14 cellular contexts compared by ENCODE assay signal in genomic region chr15:82103500-82103899, GRCh38. TPM values are rescaled to one million over a fixed set of nuclear protein-coding genes. Genes with fewer than 3 reads are reported as not detected.
DNase-seq lines count a peak whose midpoint lies in the region; ATAC-seq, FAIRE-seq and TF ChIP-seq lines count a peak whose summit lies in the region.
"Had no signal": no experiment of that assay in that cellular context is flagged by ENCODE, and none has a peak within 500 bp of the region (broad histone marks: within the 10 kb centered on the region; RNA-seq: fewer than 3 reads in every experiment).

No MANE protein-coding gene starts in this region.

- WGBS in GM12878 (ENCODE audit: insufficient coverage, insufficient replicate concordance, low lambda C conversion rate, missing lambda C conversion rate) = 32% methylated on average over 6 of the region's 6 CpGs

- no peaks in the 10 kb centered on the region for H3K79me2 ChIP-seq in GM12878 (ENCODE audit: control insufficient read depth, insufficient read depth, low read length)

- TF ChIP-seq EP300 in GM12878 (IDR thresholded peaks at IDR 0.05; ENCODE audit: borderline replicate concordance in 1 of 2, control insufficient read depth in 1 of 2, low read depth in 2 of 2, low read length in 2 of 2) = no peak

- no peaks in the 10 kb centered on the region for H3K36me3 Mint-ChIP-seq in osteocyte (ENCODE audit: unreplicated experiment)
- H3K36me3 Mint-ChIP-seq in CD8-positive, alpha-beta memory T cell = no peaks in the 10 kb centered on the region

- H3K27ac Mint-ChIP-seq in osteocyte (ENCODE audit: unreplicated experiment) = no peak overlapping the region
- no peak overlapping the region for H3K27ac Mint-ChIP-seq in CD8-positive, alpha-beta memory T cell

- CTCF ChIA-PET in GM12878 (lab: Yijun Ruan, JAX) = no interaction called here
- CTCF ChIA-PET in CD8-positive, alpha-beta memory T cell (lab: Charles Lee) = interaction anchor here (0.9 kb wide), 1 partner anchor 93 kb away, joined by 3 read pairs; no protein-coding TSS in a partner anchor

- H3K27me3 Mint-ChIP-seq in osteocyte (ENCODE audit: unreplicated experiment) = no peaks in the 10 kb centered on the region
- H3K27me3 Mint-ChIP-seq in CD8-positive, alpha-beta memory T cell = peaks cover 7 to 23% of the 10 kb centered on the region in 2 donors

- 0 out of 2 replicates have a peak, but pooled peaks have one; percentile 7 for TF ChIP-seq RAD21 in GM12878 (IDR thresholded peaks at IDR 0.05; ENCODE audit: insufficient read depth, low read depth, low read length)

- H2AFZ ChIP-seq in GM12878 (ENCODE audit: control insufficient read depth, low read depth, low read length) = no peak overlapping the region

- no peak overlapping the region for H3K9ac ChIP-seq in GM12878 (ENCODE audit: control insufficient read depth, insufficient read depth, low read length)

- no peak overlapping the region for H3K4me3 ChIP-seq in MG63
- no peak overlapping the region for H3K4me3 ChIP-seq in GM12878
- H3K4me3 ChIP-seq in CD8-positive, alpha-beta memory T cell (ENCODE audit: low read length) = no peak overlapping the region
- H3K4me3 ChIP-seq: prostate gland, tibial artery had no signal

- ATAC-seq in GM12878 = no peak
- no peak for ATAC-seq in left lobe of liver
- ATAC-seq: left colon had no signal

- SMC1A ChIA-PET in GM12878 (lab: Charles Lee; ENCODE audit: uncharacterized antibody, unreplicated experiment) = no interaction called here

- POLR2A ChIA-PET in GM12878 (lab: Charles Lee) = no interaction called here
- POLR2A ChIA-PET in CD8-positive, alpha-beta memory T cell (lab: Charles Lee) = no interaction called here

- peak; percentile 31 for DNase-seq in activated effector memory CD4-positive, alpha-beta T cell treated with anti-CD3 and anti-CD28 coated beads, Interleukin-2, amount 50 U/mL, for 16 hours
- no peak for DNase-seq in activated effector memory CD4-positive, alpha-beta T cell treated with Interleukin-2 at 50 U/mL for 16 hours
- peak; percentile 15 for DNase-seq in MG63
- DNase-seq in GM12878 (ENCODE audit: low read depth, low spot score) = no peak
- DNase-seq in osteocyte (ENCODE audit: extremely low spot score, unreplicated experiment) = no peak
- DNase-seq in globus pallidus (ENCODE audit: low spot score) = no peak
- no peak for DNase-seq in left lobe of liver (ENCODE audit: low spot score)
- DNase-seq in CD8-positive, alpha-beta memory T cell = no peak
- DNase-seq: activated naive CD4-positive, alpha-beta T cell treated with Interleukin-2 at 50 U/mL for 16 hours; EL; left colon; NCI-H187 treated with DMSO at 0.1 percent for 48 hours; tibial artery had no signal

- no peaks in the 10 kb centered on the region for H3K36me3 ChIP-seq in MG63
- no peaks in the 10 kb centered on the region for H3K36me3 ChIP-seq in GM12878 (ENCODE audit: control insufficient read depth in 2 of 2, insufficient read depth in 2 of 2, low read length in 1 of 2)
- no peaks in the 10 kb centered on the region for H3K36me3 ChIP-seq in CD8-positive, alpha-beta memory T cell (ENCODE audit: insufficient read depth, low read length)
- H3K36me3 ChIP-seq: prostate gland, tibial artery had no signal

- H3K4me2 ChIP-seq in GM12878 (ENCODE audit: control insufficient read depth, insufficient read depth) = no peak overlapping the region

- H4K20me1 ChIP-seq in GM12878 (ENCODE audit: control insufficient read depth, insufficient read depth) = no peaks in the 10 kb centered on the region

- in situ Hi-C loops in GM12878 (cut with MboI) = loop anchor here (5.0 kb wide), 1 partner anchor 94 kb away; no protein-coding TSS in a partner anchor

- no peak for FAIRE-seq in GM12878 (lab: Jason Lieb, UNC)

- RAD21 ChIA-PET in GM12878 (lab: Charles Lee; ENCODE audit: unreplicated experiment) = no interaction called here

- BruUV-seq in GM12878 (replicated peaks; lab: Mats Ljungman, UMichigan) = no TSS peak

- H3K4me1 Mint-ChIP-seq in osteocyte (ENCODE audit: unreplicated experiment) = peaks cover 34% of the 10 kb centered on the region
- no peaks in the 10 kb centered on the region for H3K4me1 Mint-ChIP-seq in CD8-positive, alpha-beta memory T cell

- H3K4me3 Mint-ChIP-seq in osteocyte (ENCODE audit: unreplicated experiment) = no peak overlapping the region
- H3K4me3 Mint-ChIP-seq in CD8-positive, alpha-beta memory T cell = no peak overlapping the region

- H3K4me1 ChIP-seq in GM12878 (ENCODE audit: control insufficient read depth, insufficient read depth, low read length) = no peaks in the 10 kb centered on the region
- H3K4me1 ChIP-seq in CD8-positive, alpha-beta memory T cell (ENCODE audit: insufficient read depth, low read length) = no peaks in the 10 kb centered on the region
- H3K4me1 ChIP-seq: prostate gland, tibial artery had no signal

- H3K9me3 ChIP-seq in MG63 = no peaks in the 10 kb centered on the region
- no peaks in the 10 kb centered on the region for H3K9me3 ChIP-seq in GM12878 (replicated peaks; ENCODE audit: control insufficient read depth, insufficient read depth, low read length)
- H3K9me3 ChIP-seq in CD8-positive, alpha-beta memory T cell (ENCODE audit: low read length) = no peaks in the 10 kb centered on the region
- H3K9me3 ChIP-seq: prostate gland, tibial artery had no signal

- no peak for TF ChIP-seq POLR2A in GM12878 (IDR thresholded peaks at IDR 0.05; ENCODE audit: low read depth, low read length)

- H3K27me3 ChIP-seq in MG63 (no peaks in the 10 kb centered on the region), GM12878 (replicated peaks in 1 of 2; ENCODE audit: control insufficient read depth in 2 of 2, insufficient read depth in 2 of 2, low read length in 1 of 2) (0 out of 4 replicates have a peak, but pooled peaks cover 0 to 1% of the 10 kb centered on the region in 2 experiments)
- H3K27me3 ChIP-seq in CD8-positive, alpha-beta memory T cell (ENCODE audit: insufficient read depth, low read length, poor library complexity, severe bottlenecking) = no peaks in the 10 kb centered on the region
- H3K27me3 ChIP-seq: tibial artery had no signal

- TF ChIP-seq CTCF in GM12878 (IDR thresholded peaks at IDR 0.05 in 2 of 3, conservative IDR thresholded peaks at IDR 0.05 in 1 of 3; ENCODE audit: control insufficient read depth in 2 of 3, extremely low read depth in 1 of 3, insufficient read depth in 1 of 3, low read depth in 3 of 3, low read length in 3 of 3) (peak in 1 of 3 experiments; percentile 8; a peak in 1 of 6 replicates), osteocyte (IDR thresholded peaks at IDR 0.05) (peak; percentile 36)

- H3K9me3 Mint-ChIP-seq in osteocyte (ENCODE audit: unreplicated experiment) = no peaks in the 10 kb centered on the region
- peaks cover 0 to 2% (median 0%) of the 10 kb centered on the region in 5 donors for H3K9me3 Mint-ChIP-seq in CD8-positive, alpha-beta memory T cell

- intact Hi-C loops in GM12878 (cut with micrococcal nuclease; ENCODE audit: unreplicated experiment) = loop anchor here (10.0 kb wide), 1 partner anchor 619 kb away; no protein-coding TSS in a partner anchor

- H3K27ac ChIP-seq in GM12878 (ENCODE audit: control insufficient read depth, insufficient read depth) = no peak overlapping the region
- no peak overlapping the region for H3K27ac ChIP-seq in CD8-positive, alpha-beta memory T cell (ENCODE audit: low read depth, low read length)
- H3K27ac ChIP-seq: prostate gland, tibial artery had no signal

TF ChIP-seq in GM12878, 131 proteins besides CTCF, POLR2A, EP300 and RAD21:
- no peak for TF ChIP-seq NFIC (IDR thresholded peaks at IDR 0.05; ENCODE audit: low read depth, low read length)
- no peak for TF ChIP-seq SREBF2 (IDR thresholded peaks at IDR 0.05; ENCODE audit: low read length)
- 0 out of 2 replicates have a peak, but pooled peaks have one; percentile 11 for TF ChIP-seq SMC3 (IDR thresholded peaks at IDR 0.05; ENCODE audit: borderline replicate concordance, low read length)
TF ChIP-seq in GM12878: peak in this region for 1.

RNA-seq across cellular contexts. Expression of gene MEX3B, which starts 57.7 kb away (rescaled TPM):
- total RNA-seq in MG63 (2014; rRNA removed; shearing (Covaris generic); ENCODE audit: low replicate concordance) = 4.0 and 6.2 TPM in 2 replicates
- total RNA-seq in GM12878 (2013; cell fraction: nucleolus; rRNA removed) = 0.42 and 0.54 TPM in 2 replicates
- total RNA-seq in GM12878 (2014; rRNA removed) (0.38 and 0.45 TPM in 2 replicates), GM12878 (2014; rRNA removed; fragmentation: Illumina TruSeq; extraction: Trizol) (0.22 and 0.32 TPM in 2 replicates), GM12878 (2021) (0.72 and 0.90 TPM in 2 replicates), osteocyte (22.7 and 24.5 TPM in 2 replicates), left lobe of liver (0.43 TPM)
- polyA plus RNA-seq in GM12878 (2011; ENCODE audit: low read depth) = not detected
- polyA plus RNA-seq in GM12878 (2011; rRNA removed) (1.3 and 1.5 TPM in 2 replicates), GM12878 (2014; fragmentation: Illumina TruSeq; extraction: Trizol) (0.22 and 0.28 TPM in 2 replicates), GM12878 (2014; fragmentation: Nextera tagmentation; extraction: Ambion mirVana) (under 1 TPM; 0.02 to 0.22 TPM), GM12878 (2014; rRNA removed) (0.59 and 0.86 TPM in 2 replicates), GM12878 (2016; fragmentation: Nextera tagmentation; extraction: Ambion mirVana) (under 1 TPM; 0.20 to 0.28 TPM)
- 1.3 and 2.4 TPM in 2 replicates for polyA plus RNA-seq in GM12878 (2011; cell fraction: cytosol; rRNA removed)
- polyA plus RNA-seq in GM12878 (2011; cell fraction: nucleus; rRNA removed) = 6.5 and 8.8 TPM in 2 replicates
- polyA plus RNA-seq in GM12878 (2012) = 0.07 and 0.34 TPM in 2 replicates
- polyA minus RNA-seq in GM12878 (2011; rRNA and poly(A)+ RNA removed) = 0.51 and 1.3 TPM in 2 replicates
- polyA minus RNA-seq in GM12878 (2011; cell fraction: cytosol; rRNA and poly(A)+ RNA removed) = 0.83 and 1.5 TPM in 2 replicates
- polyA minus RNA-seq in GM12878 (2011; cell fraction: nucleus; rRNA and poly(A)+ RNA removed) = 2.2 and 4.9 TPM in 2 replicates
- under 1 TPM; 0.60 to 0.61 TPM for total RNA-seq in CD8-positive, alpha-beta memory T cell
- not detected for polyA plus RNA-seq in CD8-positive, alpha-beta memory T cell

Comparison
In these comparisons a context has a peak if more than half of its experiments do, and no peak if none do; other contexts are left out.
1. DNase-seq: peak in activated effector memory CD4-positive, alpha-beta T cell treated with anti-CD3 and anti-CD28 coated beads, Interleukin-2, amount 50 U/mL, for 16 hours (single experiment) and MG63 (single experiment); none in activated effector memory CD4-positive, alpha-beta T cell treated with Interleukin-2 at 50 U/mL for 16 hours (single experiment), GM12878 (single experiment), osteocyte (single experiment), globus pallidus (single experiment), left lobe of liver (single experiment) and CD8-positive, alpha-beta memory T cell (0 of 5).